ENCODE assay signal across 8 cellular contexts in genomic region chr3:18556503-18556902, GRCh38.
DNase-seq lines count a peak whose midpoint lies in the region; ATAC-seq and TF ChIP-seq lines count a peak whose summit lies in the region.

No MANE protein-coding gene starts in this region.

- CTCF ChIA-PET in activated CD4-positive, alpha-beta memory T cell treated with anti-CD3 and anti-CD28 coated beads, Interleukin-2, amount 10 ng/mL, durations not matched to agents 7 days and 5 days (lab: Charles Lee), result no interaction called here

- POLR2A ChIA-PET in activated CD4-positive, alpha-beta memory T cell treated with anti-CD3 and anti-CD28 coated beads, Interleukin-2, amount 10 ng/mL, durations not matched to agents 7 days and 5 days (lab: Charles Lee), result interaction anchor here (0.9 to 1.8 kb wide), 7 partner anchors 28 to 202 kb away, joined by 3 to 7 read pairs (median 4); no protein-coding TSS in a partner anchor

- H3K9me3 Mint-ChIP-seq in activated CD4-positive, alpha-beta memory T cell treated with anti-CD3 and anti-CD28 coated beads, Interleukin-2, amount 10 ng/mL, durations not matched to agents 7 days and 5 days, result peaks cover 5% of the 10 kb centered on the region

- no peak overlapping the region for H3K4me3 Mint-ChIP-seq in activated CD4-positive, alpha-beta memory T cell treated with anti-CD3 and anti-CD28 coated beads, Interleukin-2, amount 10 ng/mL, durations not matched to agents 7 days and 5 days

- peak; percentile 83 for DNase-seq in activated CD4-positive, alpha-beta memory T cell treated with anti-CD3 and anti-CD28 coated beads, Interleukin-2, amount 10 ng/mL, durations not matched to agents 7 days and 5 days
- DNase-seq in stimulated activated CD4-positive, alpha-beta T cell treated with anti-CD3 and anti-CD28 coated beads, Interleukin-12 subunit alpha, Interleukin-12 subunit beta, amount 100 ng/mL, for 24 hours (ENCODE audit: low read depth in 2 of 2), result peak; percentile 53 to 71
- DNase-seq in omental fat pad (ENCODE audit: low spot score), result no peak
- DNase-seq in Right ventricle myocardium inferior (ENCODE audit: missing footprints), result no peak
- DNase-seq in amygdala (lab: John Stamatoyannopoulos, UW), result no peak

- H3K4me1 Mint-ChIP-seq in activated CD4-positive, alpha-beta memory T cell treated with anti-CD3 and anti-CD28 coated beads, Interleukin-2, amount 10 ng/mL, durations not matched to agents 7 days and 5 days, result peaks cover 58% of the 10 kb centered on the region

- intact Hi-C loops in Right ventricle myocardium inferior (cut with DNase I), result loop anchor here (5.0 kb wide), 1 partner anchor 436 kb away; no protein-coding TSS in a partner anchor

- H3K36me3 Mint-ChIP-seq in activated CD4-positive, alpha-beta memory T cell treated with anti-CD3 and anti-CD28 coated beads, Interleukin-2, amount 10 ng/mL, durations not matched to agents 7 days and 5 days (ENCODE audit: low read depth), result peaks cover 14% of the 10 kb centered on the region

- peak; percentile 63 for ATAC-seq in GM19035 (IDR thresholded peaks at IDR 0.05; ENCODE audit: unreplicated experiment)
- ATAC-seq in HG03159 (IDR thresholded peaks at IDR 0.05; ENCODE audit: unreplicated experiment), result peak; percentile 62
- ATAC-seq in omental fat pad (ENCODE audit: low FRiP score), result no peak
- no peak for ATAC-seq in HG02970 (IDR thresholded peaks at IDR 0.05; ENCODE audit: low FRiP score, unreplicated experiment)
- ATAC-seq in Right ventricle myocardium inferior, result no peak

- H3K27ac Mint-ChIP-seq in activated CD4-positive, alpha-beta memory T cell treated with anti-CD3 and anti-CD28 coated beads, Interleukin-2, amount 10 ng/mL, durations not matched to agents 7 days and 5 days, result peak overlapping the region; percentile 79

- no peak for TF ChIP-seq CTCF in omental fat pad (IDR thresholded peaks at IDR 0.05)

- H3K27me3 Mint-ChIP-seq in activated CD4-positive, alpha-beta memory T cell treated with anti-CD3 and anti-CD28 coated beads, Interleukin-2, amount 10 ng/mL, durations not matched to agents 7 days and 5 days, result no peaks in the 10 kb centered on the region

Comparison
In these comparisons a context has a peak if more than half of its experiments do, and no peak if none do; other contexts are left out.
1. ATAC-seq: peak in GM19035 (single experiment) and HG03159 (single experiment); none in omental fat pad (single experiment), HG02970 (single experiment) and Right ventricle myocardium inferior (single experiment).
2. DNase-seq: peak in activated CD4-positive, alpha-beta memory T cell treated with anti-CD3 and anti-CD28 coated beads, Interleukin-2, amount 10 ng/mL, durations not matched to agents 7 days and 5 days (single experiment) and stimulated activated CD4-positive, alpha-beta T cell treated with anti-CD3 and anti-CD28 coated beads, Interleukin-12 subunit alpha, Interleukin-12 subunit beta, amount 100 ng/mL, for 24 hours (2 of 2); none in omental fat pad (single experiment), Right ventricle myocardium inferior (single experiment) and amygdala (0 of 56).